Comparison of ENCODE assay signal across 3 cellular contexts in genomic region chr5:140857987-140858240, GRCh38.
TF ChIP-seq lines count a peak whose summit lies in the region.

No MANE protein-coding gene starts in this region.

TF ChIP-seq in GM23338, 12 proteins besides CTCF, POLR2A, EP300 and RAD21 (continued from another document and continues in another):
- no peak for TF ChIP-seq ETS1 (IDR thresholded peaks at IDR 0.05)
- no peak for TF ChIP-seq EZH2phosphoT487 (IDR thresholded peaks at IDR 0.05; ENCODE audit: unreplicated experiment)
- TF ChIP-seq NANOG (IDR thresholded peaks at IDR 0.05; ENCODE audit: borderline replicate concordance), result no peak
- no peak for TF ChIP-seq CREB1 (CRISPR knock-in tag; IDR thresholded peaks at IDR 0.05; ENCODE audit: low read depth)
- TF ChIP-seq ZNF114 (CRISPR knock-in tag; IDR thresholded peaks at IDR 0.05), result no peak

TF ChIP-seq in WTC11, 78 proteins besides CTCF, POLR2A, EP300 and RAD21 (continued from another document and continues in another):
- TF ChIP-seq, protein P1, sequence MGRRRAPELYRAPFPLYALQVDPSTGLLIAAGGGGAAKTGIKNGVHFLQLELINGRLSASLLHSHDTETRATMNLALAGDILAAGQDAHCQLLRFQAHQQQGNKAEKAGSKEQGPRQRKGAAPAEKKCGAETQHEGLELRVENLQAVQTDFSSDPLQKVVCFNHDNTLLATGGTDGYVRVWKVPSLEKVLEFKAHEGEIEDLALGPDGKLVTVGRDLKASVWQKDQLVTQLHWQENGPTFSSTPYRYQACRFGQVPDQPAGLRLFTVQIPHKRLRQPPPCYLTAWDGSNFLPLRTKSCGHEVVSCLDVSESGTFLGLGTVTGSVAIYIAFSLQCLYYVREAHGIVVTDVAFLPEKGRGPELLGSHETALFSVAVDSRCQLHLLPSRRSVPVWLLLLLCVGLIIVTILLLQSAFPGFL (CRISPR knock-in tag; IDR thresholded peaks at IDR 0.05; ENCODE audit: borderline replicate concordance), result no peak
- TF ChIP-seq, protein P2, sequence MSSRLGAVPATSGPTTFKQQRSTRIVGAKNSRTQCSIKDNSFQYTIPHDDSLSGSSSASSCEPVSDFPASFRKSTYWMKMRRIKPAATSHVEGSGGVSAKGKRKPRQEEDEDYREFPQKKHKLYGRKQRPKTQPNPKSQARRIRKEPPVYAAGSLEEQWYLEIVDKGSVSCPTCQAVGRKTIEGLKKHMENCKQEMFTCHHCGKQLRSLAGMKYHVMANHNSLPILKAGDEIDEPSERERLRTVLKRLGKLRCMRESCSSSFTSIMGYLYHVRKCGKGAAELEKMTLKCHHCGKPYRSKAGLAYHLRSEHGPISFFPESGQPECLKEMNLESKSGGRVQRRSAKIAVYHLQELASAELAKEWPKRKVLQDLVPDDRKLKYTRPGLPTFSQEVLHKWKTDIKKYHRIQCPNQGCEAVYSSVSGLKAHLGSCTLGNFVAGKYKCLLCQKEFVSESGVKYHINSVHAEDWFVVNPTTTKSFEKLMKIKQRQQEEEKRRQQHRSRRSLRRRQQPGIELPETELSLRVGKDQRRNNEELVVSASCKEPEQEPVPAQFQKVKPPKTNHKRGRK (CRISPR knock-in tag; IDR thresholded peaks at IDR 0.05; ENCODE audit: borderline replicate concordance), result no peak
- TF ChIP-seq USF2 (CRISPR knock-in tag; IDR thresholded peaks at IDR 0.05) (no peak), GABPB1 (CRISPR knock-in tag; IDR thresholded peaks at IDR 0.05) (no peak), ELF4 (CRISPR knock-in tag; IDR thresholded peaks at IDR 0.05; ENCODE audit: low read depth) (no peak), SP1 (CRISPR knock-in tag; conservative IDR thresholded peaks at IDR 0.05) (no peak), MLX (CRISPR knock-in tag; IDR thresholded peaks at IDR 0.05) (no peak), STAT6 (CRISPR knock-in tag; conservative IDR thresholded peaks at IDR 0.05; ENCODE audit: low read depth) (no peak), KAT7 (CRISPR knock-in tag; IDR thresholded peaks at IDR 0.05; ENCODE audit: borderline replicate concordance) (no peak), ZNF232 (CRISPR knock-in tag; IDR thresholded peaks at IDR 0.05) (no peak), SMAD4 (CRISPR knock-in tag; IDR thresholded peaks at IDR 0.05) (no peak), RORB (CRISPR knock-in tag; IDR thresholded peaks at IDR 0.05) (no peak), NR3C1 (CRISPR knock-in tag; conservative IDR thresholded peaks at IDR 0.05; ENCODE audit: low read depth) (no peak)
- TF ChIP-seq, protein P3, sequence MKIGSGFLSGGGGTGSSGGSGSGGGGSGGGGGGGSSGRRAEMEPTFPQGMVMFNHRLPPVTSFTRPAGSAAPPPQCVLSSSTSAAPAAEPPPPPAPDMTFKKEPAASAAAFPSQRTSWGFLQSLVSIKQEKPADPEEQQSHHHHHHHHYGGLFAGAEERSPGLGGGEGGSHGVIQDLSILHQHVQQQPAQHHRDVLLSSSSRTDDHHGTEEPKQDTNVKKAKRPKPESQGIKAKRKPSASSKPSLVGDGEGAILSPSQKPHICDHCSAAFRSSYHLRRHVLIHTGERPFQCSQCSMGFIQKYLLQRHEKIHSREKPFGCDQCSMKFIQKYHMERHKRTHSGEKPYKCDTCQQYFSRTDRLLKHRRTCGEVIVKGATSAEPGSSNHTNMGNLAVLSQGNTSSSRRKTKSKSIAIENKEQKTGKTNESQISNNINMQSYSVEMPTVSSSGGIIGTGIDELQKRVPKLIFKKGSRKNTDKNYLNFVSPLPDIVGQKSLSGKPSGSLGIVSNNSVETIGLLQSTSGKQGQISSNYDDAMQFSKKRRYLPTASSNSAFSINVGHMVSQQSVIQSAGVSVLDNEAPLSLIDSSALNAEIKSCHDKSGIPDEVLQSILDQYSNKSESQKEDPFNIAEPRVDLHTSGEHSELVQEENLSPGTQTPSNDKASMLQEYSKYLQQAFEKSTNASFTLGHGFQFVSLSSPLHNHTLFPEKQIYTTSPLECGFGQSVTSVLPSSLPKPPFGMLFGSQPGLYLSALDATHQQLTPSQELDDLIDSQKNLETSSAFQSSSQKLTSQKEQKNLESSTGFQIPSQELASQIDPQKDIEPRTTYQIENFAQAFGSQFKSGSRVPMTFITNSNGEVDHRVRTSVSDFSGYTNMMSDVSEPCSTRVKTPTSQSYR (CRISPR knock-in tag; IDR thresholded peaks at IDR 0.05), result no peak
- TF ChIP-seq, protein P4, sequence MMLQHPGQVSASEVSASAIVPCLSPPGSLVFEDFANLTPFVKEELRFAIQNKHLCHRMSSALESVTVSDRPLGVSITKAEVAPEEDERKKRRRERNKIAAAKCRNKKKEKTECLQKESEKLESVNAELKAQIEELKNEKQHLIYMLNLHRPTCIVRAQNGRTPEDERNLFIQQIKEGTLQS (CRISPR knock-in tag; conservative IDR thresholded peaks at IDR 0.05), result no peak

TF ChIP-seq in neural cell, 6 proteins besides CTCF, POLR2A, EP300 and RAD21 (continued from another document):
- TF ChIP-seq REST (IDR thresholded peaks at IDR 0.05; ENCODE audit: borderline replicate concordance) (no peak), EZH2 (IDR thresholded peaks at IDR 0.05; ENCODE audit: borderline replicate concordance, insufficient read depth, low read length, poor library complexity, severe bottlenecking) (no peak), POLR2AphosphoS5 (IDR thresholded peaks at IDR 0.05) (no peak)
